ENCODE assay signal across 20 cellular contexts in genomic region chr20:57851786-57852185, GRCh38.
DNase-seq lines count a peak whose midpoint lies in the region; ATAC-seq and TF ChIP-seq lines count a peak whose summit lies in the region.
"Had no signal": no experiment of that assay in that cellular context is flagged by ENCODE, and none has a peak within 500 bp of the region (broad histone marks: within the 10 kb centered on the region; RNA-seq: fewer than 3 reads in every experiment).

No MANE protein-coding gene starts in this region.

- H3K4me3 ChIP-seq in SJCRH30 (no peak overlapping the region), choroid plexus epithelial cell (ENCODE audit: low read depth, low read length) (no peak overlapping the region), dorsolateral prefrontal cortex (no peak overlapping the region), prostate gland (no peak overlapping the region)
- H3K4me3 ChIP-seq: K562 had no signal

- DNase-seq in HT1080 (ENCODE audit: low read depth): peak; percentile 34
- peak; percentile 55 to 80 for DNase-seq in SJCRH30
- peak; percentile 9 for DNase-seq in choroid plexus epithelial cell (ENCODE audit: low read depth)
- peak; percentile 9 for DNase-seq in sciatic nerve (ENCODE audit: low spot score)
- DNase-seq in dorsolateral prefrontal cortex: no peak
- DNase-seq in prostate gland (ENCODE audit: low spot score): no peak
- DNase-seq: CD4-positive, alpha-beta T cell; COR-L47; DND-41; NCI-H1694; NCI-H2081; NCI-H2171; NCI-H345; NCI-H524; NCI-H774 had no signal

- no peak for TF ChIP-seq POLR2A in prostate gland (IDR thresholded peaks at IDR 0.05)

- H3K27me3 ChIP-seq in SJCRH30: no peaks in the 10 kb centered on the region
- peaks cover 0 to 11% (median 0%) of the 10 kb centered on the region in 45 donors for H3K27me3 ChIP-seq in dorsolateral prefrontal cortex
- H3K27me3 ChIP-seq in prostate gland (replicated peaks; ENCODE audit: insufficient read depth): no peaks in the 10 kb centered on the region

- intact Hi-C loops in sciatic nerve (cut with DNase I) (no loop called here), dorsolateral prefrontal cortex (cut with DNase I) (no loop called here), prostate gland (cut with DNase I) (no loop called here)

- TF ChIP-seq CTCF in choroid plexus epithelial cell (conservative IDR thresholded peaks at IDR 0.05; ENCODE audit: low read depth, low read length) (no peak), dorsolateral prefrontal cortex (IDR thresholded peaks at IDR 0.05 in 54 of 56, conservative IDR thresholded peaks at IDR 0.05 in 2 of 56; ENCODE audit: low read depth in 1 of 56, partially characterized antibody in 56 of 56) (no peak), prostate gland (IDR thresholded peaks at IDR 0.05) (no peak)

- H3K9me3 ChIP-seq in SJCRH30 (replicated peaks) (peaks cover 5% of the 10 kb centered on the region; the same call in 1 of the 2 replicates), prostate gland (no peaks in the 10 kb centered on the region)

- ATAC-seq in sciatic nerve (no peak), GM21367 (IDR thresholded peaks at IDR 0.05; ENCODE audit: unreplicated experiment) (no peak), HG02938 (IDR thresholded peaks at IDR 0.05; ENCODE audit: unreplicated experiment) (no peak)
- ATAC-seq: HepG2, K562, Panc1 had no signal

- no peak overlapping the region for H3K27ac ChIP-seq in SJCRH30
- H3K27ac ChIP-seq in dorsolateral prefrontal cortex: no peak overlapping the region
- H3K27ac ChIP-seq in prostate gland: no peak overlapping the region

- WGBS in prostate gland: 84% methylated on average over 4 of the region's 4 CpGs

- H3K36me3 ChIP-seq in SJCRH30 (no peaks in the 10 kb centered on the region), prostate gland (no peaks in the 10 kb centered on the region)

- H3K4me1 ChIP-seq in SJCRH30: peaks cover 30% of the 10 kb centered on the region
- no peaks in the 10 kb centered on the region for H3K4me1 ChIP-seq in prostate gland (replicated peaks)

Comparison
In these comparisons a context has a peak if more than half of its experiments do, and no peak if none do; other contexts are left out.
1. DNase-seq: peak in HT1080 (single experiment), SJCRH30 (2 of 2), choroid plexus epithelial cell (single experiment) and sciatic nerve (single experiment); none in dorsolateral prefrontal cortex (0 of 10) and prostate gland (single experiment).